In genomic region chr13:48126944-48127814, GRCh38 we compare ENCODE assay signal across 8 cellular contexts. TPM values are rescaled to one million over a fixed set of nuclear protein-coding genes. Genes with fewer than 3 reads are reported as not detected.
DNase-seq lines count a peak whose midpoint lies in the region; ATAC-seq and TF ChIP-seq lines count a peak whose summit lies in the region.

No MANE protein-coding gene starts in this region.

- H3K4me1 Mint-ChIP-seq in activated CD4-positive, alpha-beta T cell treated with anti-CD3 and anti-CD28 coated beads for 36 hours = peaks cover 20% of the 10 kb centered on the region

- no peak overlapping the region for H3K27ac Mint-ChIP-seq in activated CD4-positive, alpha-beta T cell treated with anti-CD3 and anti-CD28 coated beads for 36 hours

- peak; percentile 45 for TF ChIP-seq CTCF in lung (IDR thresholded peaks at IDR 0.05; ENCODE audit: control extremely low read depth, extremely low read depth)

- CTCF ChIA-PET in activated CD4-positive, alpha-beta T cell treated with anti-CD3 and anti-CD28 coated beads for 36 hours (lab: Charles Lee) = interaction anchor here (0.6 to 2.2 kb wide), 34 partner anchors 8 to 771 kb away, joined by 3 to 17 read pairs (median 4); partner anchors contain the start of genes ITM2B, NUDT15 and RCBTB2

- no peaks in the 10 kb centered on the region for H3K36me3 Mint-ChIP-seq in activated CD4-positive, alpha-beta T cell treated with anti-CD3 and anti-CD28 coated beads for 36 hours (ENCODE audit: low read depth)

- POLR2A ChIA-PET in activated CD4-positive, alpha-beta T cell treated with anti-CD3 and anti-CD28 coated beads for 36 hours (lab: Charles Lee) = no interaction called here

- no peaks in the 10 kb centered on the region for H3K9me3 ChIP-seq in lung (ENCODE audit: control insufficient read depth in 2 of 2, insufficient read depth in 1 of 2, low read length in 1 of 2)

- DNase-seq in GM04504 (ENCODE audit: low read depth) (peak; percentile 40), NCI-H2227 (lab: John Stamatoyannopoulos, UW; ENCODE audit: unreplicated experiment) (peak; percentile 55), lung (ENCODE audit: low spot score) (peak; percentile 38), stromal cell of bone marrow (ENCODE audit: low read depth) (peak; percentile 66)
- DNase-seq in activated CD4-positive, alpha-beta T cell treated with anti-CD3 and anti-CD28 coated beads for 36 hours = peak; percentile 33
- DNase-seq in effector CD8-positive, alpha-beta T cell (lab: John Stamatoyannopoulos, UW) = peak; percentile 7

- H3K27me3 Mint-ChIP-seq in activated CD4-positive, alpha-beta T cell treated with anti-CD3 and anti-CD28 coated beads for 36 hours = no peaks in the 10 kb centered on the region

- ATAC-seq in HG02759 (IDR thresholded peaks at IDR 0.05; ENCODE audit: unreplicated experiment) (peak; percentile 75), lung (ENCODE audit: insufficient read depth, low FRiP score) (peak; percentile 79), HG03039 (IDR thresholded peaks at IDR 0.05; ENCODE audit: unreplicated experiment) (no peak)
- ATAC-seq in activated CD4-positive, alpha-beta T cell treated with anti-CD3 and anti-CD28 coated beads for 36 hours = peak; percentile 77

- no peak overlapping the region for H3K4me3 Mint-ChIP-seq in activated CD4-positive, alpha-beta T cell treated with anti-CD3 and anti-CD28 coated beads for 36 hours

- no peaks in the 10 kb centered on the region for H3K27me3 ChIP-seq in lung (ENCODE audit: control insufficient read depth, insufficient read depth)

- H3K4me3 ChIP-seq in lung = no peak overlapping the region

- intact Hi-C loops in activated CD4-positive, alpha-beta T cell treated with anti-CD3 and anti-CD28 coated beads for 36 hours (cut with DNase I, micrococcal nuclease) = loop anchor here (1.0 to 5.0 kb wide), 7 partner anchors 60 to 642 kb away; partner anchors contain the start of genes ITM2B (in 2 of the 2) and RB1 (in 2 of the 2)

- no peaks in the 10 kb centered on the region for H3K36me3 ChIP-seq in lung (ENCODE audit: control insufficient read depth in 2 of 2, insufficient read depth in 2 of 2, low read length in 2 of 2)

- peaks cover 5 to 10% of the 10 kb centered on the region in 2 donors for H3K4me1 ChIP-seq in lung (ENCODE audit: control insufficient read depth in 2 of 2, insufficient read depth in 2 of 2, low read length in 2 of 2)

- peak overlapping the region; percentile 56 to 71 for H3K27ac ChIP-seq in lung (ENCODE audit: low read depth in 1 of 2, low read length in 1 of 2)

- 31 to 34% methylated on average over 5 of the region's 5 CpGs for WGBS in lung, 2 donors

- H3K9me3 Mint-ChIP-seq in activated CD4-positive, alpha-beta T cell treated with anti-CD3 and anti-CD28 coated beads for 36 hours (ENCODE audit: low read depth) = no peaks in the 10 kb centered on the region

RNA-seq across cellular contexts. Expression of gene MED4, which starts 32.3 kb away (rescaled TPM):
- 10 to 100 TPM; 53.5 to 62.7 TPM for total RNA-seq in activated CD4-positive, alpha-beta T cell treated with anti-CD3 and anti-CD28 coated beads for 36 hours
- total RNA-seq in lung = 10 to 100 TPM; 37.7 to 48.4 TPM
- polyA plus RNA-seq in lung = 10 to 100 TPM; 46.9 to 69.8 TPM

Comparison
In these comparisons a context has a peak if more than half of its experiments do, and no peak if none do; other contexts are left out.
1. DNase-seq: peak in every context shown above with its lines; median percentile 66 in stromal cell of bone marrow; 55 in NCI-H2227; 40 in GM04504; 38 in lung; 33 in activated CD4-positive, alpha-beta T cell treated with anti-CD3 and anti-CD28 coated beads for 36 hours; 7 in effector CD8-positive, alpha-beta T cell.